ENCODE assay signal across 20 cellular contexts in genomic region chr15:68206711-68207151, GRCh38. TPM values are rescaled to one million over a fixed set of nuclear protein-coding genes. Genes with fewer than 3 reads are reported as not detected.
A peak's percentile ranks its signal among the peaks of the same experiment; 100 is the strongest.
DNase-seq lines count a peak whose midpoint lies in the region; ATAC-seq and TF ChIP-seq lines count a peak whose summit lies in the region.
"Had no signal": no experiment of that assay in that cellular context is flagged by ENCODE, and none has a peak within 500 bp of the region (broad histone marks: within the 10 kb centered on the region; RNA-seq: fewer than 3 reads in every experiment).

No MANE protein-coding gene starts in this region.

- H3K27me3 Mint-ChIP-seq in H9 (ENCODE audit: low read depth) (no peaks in the 10 kb centered on the region; the same call in none of the 2 replicates), nephron progenitor cell (ENCODE audit: low read depth, poor library complexity) (peaks cover 6% of the 10 kb centered on the region)
- no peaks in the 10 kb centered on the region for H3K27me3 Mint-ChIP-seq in activated T-cell treated with anti-CD3 and anti-CD28 coated beads, Interleukin-2, amount 50 U/mL, for 24 hours
- H3K27me3 Mint-ChIP-seq: activated B cell treated with CpG ODN at 0.5 μM for 24 hours, T-cell had no signal

- DNase-seq in H9 (peak; percentile 28), adrenal gland (peak in 4 of 7 donors; percentile 13 to 45 (median 18)), nephron progenitor cell (no peak), hypothalamus (lab: John Stamatoyannopoulos, UW) (no peak), SKM-1 (lab: John Stamatoyannopoulos, UW; ENCODE audit: unreplicated experiment) (no peak)
- DNase-seq in activated T-cell treated with anti-CD3 and anti-CD28 coated beads, Interleukin-2, amount 50 U/mL, for 24 hours, result no peak
- DNase-seq: activated B cell treated with CpG ODN at 0.5 μM for 24 hours; activated naive CD4-positive, alpha-beta T cell treated with Interleukin-2 at 50 U/mL for 16 hours; COR-L47; GOT3; hippocampal formation; IMR-90; kidney; NCI-H187; NCI-H345; T-cell had no signal

- no peak overlapping the region for H3K18ac ChIP-seq in H9 (ENCODE audit: insufficient read length, low read depth, low read length)

- no peak overlapping the region for H3K14ac ChIP-seq in H9 (ENCODE audit: insufficient read depth, low read length)

- H3K4me1 Mint-ChIP-seq in H9 (peaks cover 30 to 47% of the 10 kb centered on the region in 2 experiments), nephron progenitor cell (peaks cover 55% of the 10 kb centered on the region)
- peaks cover 45% of the 10 kb centered on the region for H3K4me1 Mint-ChIP-seq in activated T-cell treated with anti-CD3 and anti-CD28 coated beads, Interleukin-2, amount 50 U/mL, for 24 hours (ENCODE audit: low read depth)

- H3K36me3 Mint-ChIP-seq in H9 (ENCODE audit: insufficient read depth in 1 of 3, low read depth in 3 of 3) (peaks cover 5 to 12% (median 8%) of the 10 kb centered on the region in 3 experiments; a peak in 4 of 7 replicates), nephron progenitor cell (ENCODE audit: low read depth) (no peaks in the 10 kb centered on the region)
- H3K36me3 Mint-ChIP-seq in activated T-cell treated with anti-CD3 and anti-CD28 coated beads, Interleukin-2, amount 50 U/mL, for 24 hours (ENCODE audit: low read depth), result peaks cover 57% of the 10 kb centered on the region
- H3K36me3 Mint-ChIP-seq: T-cell had no signal

- H4K91ac ChIP-seq in H9 (ENCODE audit: insufficient read length, low read depth, low read length), result no peak overlapping the region

- H3K27ac ChIP-seq in BLaER1, result peak overlapping the region; percentile 90
- H3K27ac ChIP-seq in H9 (ENCODE audit: insufficient read length, low read depth, low read length), result no peak overlapping the region
- H3K27ac ChIP-seq in adrenal gland, result peak overlapping the region in 1 of 5 donors; percentile 79
- H3K27ac ChIP-seq: ascending aorta, right atrium auricular region had no signal

- H4K5ac ChIP-seq in H9 (ENCODE audit: insufficient read length, low read depth, low read length), result no peak overlapping the region

- H4K20me1 ChIP-seq in BLaER1 (no peaks in the 10 kb centered on the region), H9 (ENCODE audit: control insufficient read depth, insufficient read depth, insufficient read length) (peaks cover 1% of the 10 kb centered on the region)

- H3K56ac ChIP-seq in H9 (ENCODE audit: insufficient read length, low read depth, low read length), result no peak overlapping the region

- no peak overlapping the region for H4K8ac ChIP-seq in H9 (replicated peaks; ENCODE audit: insufficient read length, low read depth, low read length)

- H3K9me3 Mint-ChIP-seq in H9 (no peaks in the 10 kb centered on the region), nephron progenitor cell (no peaks in the 10 kb centered on the region)
- H3K9me3 Mint-ChIP-seq in activated T-cell treated with anti-CD3 and anti-CD28 coated beads, Interleukin-2, amount 50 U/mL, for 24 hours, result no peaks in the 10 kb centered on the region
- H3K9me3 Mint-ChIP-seq: activated B cell treated with CpG ODN at 0.5 μM for 24 hours, T-cell had no signal

- H3T11ph ChIP-seq in H9 (ENCODE audit: low read length), result no peak overlapping the region

- H2BK20ac ChIP-seq in H9 (ENCODE audit: low read depth, low read length, poor library complexity, severe bottlenecking), result no peak overlapping the region

- peaks cover 4% of the 10 kb centered on the region for H3K79me1 ChIP-seq in H9 (ENCODE audit: insufficient read depth, low read depth, low read length, poor library complexity, severe bottlenecking)

- H3K4me3 Mint-ChIP-seq in H9 (no peak overlapping the region), nephron progenitor cell (no peak overlapping the region)
- no peak overlapping the region for H3K4me3 Mint-ChIP-seq in activated T-cell treated with anti-CD3 and anti-CD28 coated beads, Interleukin-2, amount 50 U/mL, for 24 hours
- H3K4me3 Mint-ChIP-seq: activated B cell treated with CpG ODN at 0.5 μM for 24 hours had no signal

- no peak overlapping the region for H2BK12ac ChIP-seq in H9 (ENCODE audit: insufficient read length, low read depth, low read length)

- H2BK120ac ChIP-seq in H9 (ENCODE audit: low read depth, low read length, poor library complexity, severe bottlenecking), result no peak overlapping the region

- H3K79me2 ChIP-seq in H9 (ENCODE audit: insufficient read depth, low read length), result no peaks in the 10 kb centered on the region

- no peak overlapping the region for H3K23ac ChIP-seq in H9 (ENCODE audit: insufficient read length, low read depth, low read length)

- H2BK15ac ChIP-seq in H9 (ENCODE audit: low read depth, low read length), result no peak overlapping the region

- peaks cover 7% of the 10 kb centered on the region; the same call in 1 of the 2 replicates for H3K36me3 ChIP-seq in BLaER1
- no peaks in the 10 kb centered on the region for H3K36me3 ChIP-seq in adrenal gland (replicated peaks in 1 of 2)
- H3K36me3 ChIP-seq: ascending aorta, right atrium auricular region had no signal

- H3K4me2 ChIP-seq in BLaER1 (peak overlapping the region; percentile 90), H9 (ENCODE audit: insufficient read depth, insufficient read length, low read length) (no peak overlapping the region)

- peak overlapping the region; percentile 80 for H3K9ac ChIP-seq in BLaER1
- no peak overlapping the region for H3K9ac ChIP-seq in H9 (ENCODE audit: extremely low read depth, insufficient read length, low read length)

- H3K23me2 ChIP-seq in H9 (ENCODE audit: insufficient read length, low read depth, low read length, poor library complexity, severe bottlenecking), result no peaks in the 10 kb centered on the region

- peaks cover 100% of the 10 kb centered on the region for H3K4me1 ChIP-seq in BLaER1
- H3K4me1 ChIP-seq in H9 (ENCODE audit: insufficient read depth, low read length), result peaks cover 11% of the 10 kb centered on the region
- peaks cover 12 to 19% of the 10 kb centered on the region in 2 donors for H3K4me1 ChIP-seq in adrenal gland (replicated peaks in 1 of 2)

- no peak overlapping the region for H2BK5ac ChIP-seq in H9 (ENCODE audit: insufficient read length, low read length)

- TF ChIP-seq CTCF in H9 (conservative IDR thresholded peaks at IDR 0.05) (no peak), adrenal gland (IDR thresholded peaks at IDR 0.05) (no peak), nephron progenitor cell (IDR thresholded peaks at IDR 0.05) (no peak)

- peak overlapping the region in 2 of 3 experiments; percentile 88 to 94; a peak in 4 of 7 replicates for H3K27ac Mint-ChIP-seq in H9
- H3K27ac Mint-ChIP-seq in nephron progenitor cell, result peak overlapping the region; percentile 75
- no peak overlapping the region for H3K27ac Mint-ChIP-seq in activated T-cell treated with anti-CD3 and anti-CD28 coated beads, Interleukin-2, amount 50 U/mL, for 24 hours
- H3K27ac Mint-ChIP-seq: activated B cell treated with CpG ODN at 0.5 μM for 24 hours had no signal

- H3K4ac ChIP-seq in H9 (ENCODE audit: low read depth, low read length), result no peak overlapping the region

- no peak for ATAC-seq in GM18502 (IDR thresholded peaks at IDR 0.05; ENCODE audit: poor library complexity, unreplicated experiment)
- ATAC-seq: T-cell had no signal

- no peak for TF ChIP-seq POLR2A in adrenal gland (IDR thresholded peaks at IDR 0.05)

- no peak overlapping the region for H2AFZ ChIP-seq in H9 (ENCODE audit: low read length)

- intact Hi-C loops in adrenal gland (cut with DNase I), result loop anchor here (5.0 kb wide), 1 partner anchor 344 kb away; no protein-coding TSS in a partner anchor

- H3K27me3 ChIP-seq in BLaER1, result no peaks in the 10 kb centered on the region
- H3K27me3 ChIP-seq in H9 (ENCODE audit: insufficient read depth, low read length), result no peaks in the 10 kb centered on the region
- H3K27me3 ChIP-seq in adrenal gland, result no peaks in the 10 kb centered on the region
- H3K27me3 ChIP-seq: ascending aorta, right atrium auricular region had no signal

- H2AK5ac ChIP-seq in H9 (ENCODE audit: insufficient read length, low read length), result no peak overlapping the region

- H3K4me3 ChIP-seq in BLaER1 (no peak overlapping the region), adrenal gland (no peak overlapping the region)
- H3K4me3 ChIP-seq: ascending aorta, right atrium auricular region had no signal

- no peaks in the 10 kb centered on the region for H3K9me3 ChIP-seq in BLaER1
- H3K9me3 ChIP-seq in H9 (ENCODE audit: control insufficient read depth, low read depth, low read length), result no peaks in the 10 kb centered on the region
- H3K9me3 ChIP-seq in adrenal gland (replicated peaks in 1 of 3), result no peaks in the 10 kb centered on the region
- H3K9me3 ChIP-seq: ascending aorta, right atrium auricular region had no signal

- no CpG with 5 or more reads among the region's 12 CpGs for WGBS in H9 (ENCODE audit: extremely low coverage, insufficient read length, low lambda C conversion rate)
- WGBS in adrenal gland, 4 donors, result 95 to 97% (median 96%) methylated on average over 8 to 12 of the region's 12 CpGs

RNA-seq across cellular contexts. Expression of gene CALML4, which starts 1.6 kb away (rescaled TPM):
- total RNA-seq in H9 (2021) (8.2 and 11.8 TPM in 2 replicates), adrenal gland (1 to 10 TPM; 3.3 to 8.4 (median 6.7) TPM)
- 10 to 100 TPM in 2 of 3 donors, 1 to 10 TPM in 1; 8.6 to 25.1 (median 18.0) TPM for polyA plus RNA-seq in adrenal gland

RNA-seq across cellular contexts. Expression of gene CLN6, which starts 22.8 kb away (rescaled TPM):
- total RNA-seq in H9 (2021), result 68.7 and 71.9 TPM in 2 replicates
- 10 to 100 TPM; 15.3 to 36.6 (median 25.8) TPM for total RNA-seq in adrenal gland
- polyA plus RNA-seq in adrenal gland, result 10 to 100 TPM; 22.8 to 33.0 (median 27.8) TPM

Comparison
In these comparisons a context has a peak if more than half of its experiments do, and no peak if none do; other contexts are left out.
1. DNase-seq: peak in H9 (single experiment) and adrenal gland (4 of 7); none in nephron progenitor cell (single experiment), activated T-cell treated with anti-CD3 and anti-CD28 coated beads, Interleukin-2, amount 50 U/mL, for 24 hours (single experiment), hypothalamus (0 of 51) and SKM-1 (single experiment).